ENCODE assay signal across 21 cellular contexts in the genomic region with DNA sequence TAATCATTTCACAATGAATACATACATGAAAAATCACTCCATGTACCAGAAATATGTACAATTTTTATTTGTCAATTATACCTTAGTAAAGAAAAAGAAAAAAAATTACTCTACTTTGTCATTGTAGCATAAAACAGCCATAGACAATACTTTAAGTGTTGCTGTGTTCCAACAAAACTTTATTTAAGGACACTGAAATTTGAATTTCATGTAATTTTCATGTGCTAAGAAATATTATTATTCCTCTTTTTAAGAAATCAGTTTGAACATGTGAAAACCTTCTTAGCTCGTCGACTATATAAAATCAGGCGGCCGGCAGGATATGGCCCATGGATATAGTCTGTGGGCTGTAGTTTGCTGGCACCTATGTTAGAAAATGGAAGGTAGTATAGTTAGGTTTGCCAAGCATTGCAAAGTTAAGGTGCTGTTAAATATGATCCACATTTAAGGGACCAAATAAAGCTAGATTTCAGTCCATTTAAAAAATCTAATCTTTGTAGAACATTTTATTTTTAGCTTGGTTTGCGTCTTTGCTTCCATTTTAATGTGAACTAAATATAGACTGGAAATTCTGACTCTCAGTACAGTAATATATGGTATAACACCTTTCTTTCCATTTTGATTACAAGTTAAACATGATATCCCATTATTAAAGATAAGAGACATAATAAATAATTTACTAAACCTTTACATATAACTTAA.
"Had no signal": no experiment of that assay in that cellular context is flagged by ENCODE, and none has a peak within 500 bp of the region (broad histone marks: within the 10 kb centered on the region; RNA-seq: fewer than 3 reads in every experiment).

No MANE protein-coding gene starts in this region.

- DNase-seq: activated B cell treated with CpG ODN at 0.5 μM for 24 hours; activated CD4-positive, alpha-beta T cell treated with anti-CD3 and anti-CD28 coated beads, Interleukin-2, amount 50 U/mL, for 1 hour; activated naive CD4-positive, alpha-beta T cell; activated T-cell treated with anti-CD3 and anti-CD28 coated beads for 4 hours; anterior cingulate cortex; brain microvascular endothelial cell; colonic mucosa; erythroblast; hypothalamus; islet precursor cell; stimulated activated naive B cell treated with anti-CD40 and anti-IgM and Interleukin-4, amounts not matched to agents 10 μg/mL and 1 μg/mL and 100 μg/mL, for 72 hours; T-cell; tibial artery had no signal

- H3K4me3 ChIP-seq: colonic mucosa, tibial artery had no signal

- H3K4me3 Mint-ChIP-seq: activated B cell treated with CpG ODN at 0.5 μM for 24 hours; activated T-helper 1 cell treated with anti-CD3 and anti-CD28 coated beads, Interleukin-12 subunit alpha, Interleukin-12 subunit beta, Interleukin-2, Interleukin-4 antibody, amounts not matched to agents 30 ng/mL and 10 ng/mL and 1 ng/mL, durations not matched to agents 14 hours and 24 hours and 36 hours; central memory CD8-positive, alpha-beta T cell; mesothelial cell of epicardium; natural killer cell treated with Interleukin-12 subunit alpha and Interleukin-12 subunit beta and Interleukin-15 and Interleukin-18, amount 100 ng/mL, for 72 hours; stimulated activated naive B cell treated with anti-CD40 and anti-IgM and Interleukin-4, amounts not matched to agents 10 μg/mL and 1 μg/mL and 100 μg/mL, for 72 hours; T-cell had no signal

- H3K9me3 ChIP-seq: colonic mucosa, neutrophil had no signal

- ATAC-seq: natural killer cell treated with Interleukin-12 subunit alpha and Interleukin-12 subunit beta and Interleukin-15 and Interleukin-18, amount 100 ng/mL, for 72 hours; stimulated activated naive B cell treated with anti-CD40 and anti-IgM and Interleukin-4, amounts not matched to agents 10 μg/mL and 1 μg/mL and 100 μg/mL, for 72 hours; T-cell had no signal

- H3K27me3 ChIP-seq: brain microvascular endothelial cell, colonic mucosa, tibial artery had no signal

- FAIRE-seq: endometrium, frontal cortex had no signal

- H3K36me3 ChIP-seq: colonic mucosa, neutrophil had no signal

- H3K27ac Mint-ChIP-seq: activated B cell treated with CpG ODN at 0.5 μM for 24 hours; mesothelial cell of epicardium; natural killer cell treated with Interleukin-12 subunit alpha and Interleukin-12 subunit beta and Interleukin-15 and Interleukin-18, amount 100 ng/mL, for 72 hours; stimulated activated naive B cell treated with anti-CD40 and anti-IgM and Interleukin-4, amounts not matched to agents 10 μg/mL and 1 μg/mL and 100 μg/mL, for 72 hours; T-cell had no signal

- H3K4me1 ChIP-seq: colonic mucosa, parathyroid adenoma had no signal

- H3K27ac ChIP-seq: brain microvascular endothelial cell, colonic mucosa, neutrophil, parathyroid adenoma had no signal

- H3K27me3 Mint-ChIP-seq: central memory CD8-positive, alpha-beta T cell; T-cell had no signal

- H3K4me1 Mint-ChIP-seq: activated B cell treated with CpG ODN at 0.5 μM for 24 hours had no signal

- H3K9me3 Mint-ChIP-seq: central memory CD8-positive, alpha-beta T cell; natural killer cell treated with Interleukin-12 subunit alpha and Interleukin-12 subunit beta and Interleukin-15 and Interleukin-18, amount 100 ng/mL, for 72 hours; stimulated activated naive B cell treated with anti-CD40 and anti-IgM and Interleukin-4, amounts not matched to agents 10 μg/mL and 1 μg/mL and 100 μg/mL, for 72 hours had no signal

- H3K9ac ChIP-seq: parathyroid adenoma had no signal
